8 cellular contexts compared by ENCODE assay signal in the genomic region with DNA sequence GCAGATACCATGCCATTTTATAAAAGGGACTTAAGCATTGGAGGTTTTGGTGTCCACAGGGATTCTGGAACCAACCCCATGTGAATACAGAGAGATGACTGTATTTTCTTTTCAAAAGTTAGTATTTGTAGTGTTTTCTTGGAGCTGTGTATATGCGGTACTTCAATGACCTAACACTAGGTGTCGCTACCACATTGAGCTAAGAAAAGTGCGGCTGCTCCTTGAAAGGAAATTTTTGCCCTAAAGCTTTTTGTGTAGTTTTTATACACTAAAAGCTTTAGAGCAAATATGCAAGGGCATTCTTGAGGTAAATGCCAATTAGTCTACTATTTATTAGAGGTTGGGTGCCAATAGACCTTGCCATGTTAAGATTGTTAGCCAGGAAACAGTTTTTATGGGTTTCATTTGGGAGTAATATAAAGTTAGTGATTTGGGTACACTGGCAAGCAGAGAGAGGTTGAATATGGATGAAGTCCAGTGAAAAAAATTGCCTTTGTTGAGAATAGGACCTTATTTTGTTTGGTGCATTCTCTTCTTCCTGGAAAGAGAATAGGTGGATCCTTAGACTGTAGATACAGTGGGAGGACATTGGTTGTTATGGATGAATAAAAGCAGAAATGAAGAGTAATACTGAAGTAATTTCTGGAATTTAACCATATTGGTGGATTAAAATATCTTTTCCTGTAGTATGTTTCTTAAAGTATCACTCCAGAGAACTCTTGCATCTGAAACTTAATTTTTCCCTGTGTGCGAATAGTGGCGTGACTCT. TPM values are rescaled to one million over a fixed set of nuclear protein-coding genes. Genes with fewer than 3 reads are reported as not detected.
DNase-seq lines count a peak whose midpoint lies in the region; ATAC-seq and TF ChIP-seq lines count a peak whose summit lies in the region.

No MANE protein-coding gene starts in this region.

- no peaks in the 10 kb centered on the region for H3K27me3 Mint-ChIP-seq in activated T-cell treated with anti-CD3 and anti-CD28 coated beads, Interleukin-2, amount 50 U/mL, for 24 hours
- peaks cover 3% of the 10 kb centered on the region for H3K27me3 Mint-ChIP-seq in brain

- 32 to 42% (median 41%) methylated on average over 5 of the region's 5 CpGs for WGBS in spleen, 5 donors

- TF ChIP-seq POLR2A in spleen (IDR thresholded peaks at IDR 0.05): no peak

- no peaks in the 10 kb centered on the region for H3K9me3 ChIP-seq in spleen

- intact Hi-C loops in spleen (cut with DNase I; ENCODE audit: low total_unique reads): loop anchor here (10.0 kb wide), 1 partner anchor 694 kb away; no protein-coding TSS in a partner anchor

- H3K4me1 ChIP-seq in spleen: peaks cover 0 to 12% (median 2%) of the 10 kb centered on the region in 6 donors

- DNase-seq in activated T-cell treated with anti-CD3 and anti-CD28 coated beads for 24 hours (ENCODE audit: low read depth) (peak; percentile 34), M059J (ENCODE audit: low read depth) (peak; percentile 60), RPMI8226 (peak; percentile 64), inferior parietal cortex (ENCODE audit: extremely low spot score) (peak; percentile 87), spleen (no peak)
- DNase-seq in activated T-cell treated with anti-CD3 and anti-CD28 coated beads, Interleukin-2, amount 50 U/mL, for 24 hours: no peak

- no peak for ATAC-seq in HG02678 (IDR thresholded peaks at IDR 0.05; ENCODE audit: unreplicated experiment)

- H3K4me1 Mint-ChIP-seq in activated T-cell treated with anti-CD3 and anti-CD28 coated beads, Interleukin-2, amount 50 U/mL, for 24 hours (ENCODE audit: low read depth): peaks cover 3% of the 10 kb centered on the region
- peaks cover 6% of the 10 kb centered on the region for H3K4me1 Mint-ChIP-seq in brain

- TF ChIP-seq CTCF in brain (conservative IDR thresholded peaks at IDR 0.05) (peak; percentile 80 to 88), spleen (IDR thresholded peaks at IDR 0.05 in 8 of 11, conservative IDR thresholded peaks at IDR 0.05 in 3 of 11) (peak; percentile 28 to 84 (median 72))

- no peaks in the 10 kb centered on the region for H3K36me3 Mint-ChIP-seq in activated T-cell treated with anti-CD3 and anti-CD28 coated beads, Interleukin-2, amount 50 U/mL, for 24 hours (ENCODE audit: low read depth)
- H3K36me3 Mint-ChIP-seq in brain: peaks cover 15% of the 10 kb centered on the region

- no peak overlapping the region for H3K4me3 Mint-ChIP-seq in activated T-cell treated with anti-CD3 and anti-CD28 coated beads, Interleukin-2, amount 50 U/mL, for 24 hours
- H3K4me3 Mint-ChIP-seq in brain: peak overlapping the region in 1 of 5 experiments; percentile 36

- no peaks in the 10 kb centered on the region for H3K9me3 Mint-ChIP-seq in activated T-cell treated with anti-CD3 and anti-CD28 coated beads, Interleukin-2, amount 50 U/mL, for 24 hours
- no peaks in the 10 kb centered on the region for H3K9me3 Mint-ChIP-seq in brain

- H3K27ac Mint-ChIP-seq in activated T-cell treated with anti-CD3 and anti-CD28 coated beads, Interleukin-2, amount 50 U/mL, for 24 hours: no peak overlapping the region
- peak overlapping the region in 2 of 5 experiments; percentile 3 to 49 for H3K27ac Mint-ChIP-seq in brain

- no peaks in the 10 kb centered on the region for H3K27me3 ChIP-seq in spleen (replicated peaks in 1 of 7)

- no peaks in the 10 kb centered on the region for H3K36me3 ChIP-seq in spleen

- H3K4me3 ChIP-seq in spleen: no peak overlapping the region

- H3K27ac ChIP-seq in spleen: no peak overlapping the region

RNA-seq across cellular contexts. Expression of a gene that starts 43.3 kb away (rescaled TPM):
- total RNA-seq in M059J (2014; rRNA removed; shearing (Covaris generic)): 5.2 and 9.3 TPM in 2 replicates
- polyA plus RNA-seq in brain (ENCODE audit: insufficient read depth, low read depth, low replicate concordance) (56.2 TPM), spleen (1 to 10 TPM; 3.7 to 5.0 (median 3.8) TPM)
- 10 to 100 TPM; 26.5 to 56.0 (median 47.7) TPM for total RNA-seq in spleen

Comparison
In these comparisons a context has a peak if more than half of its experiments do, and no peak if none do; other contexts are left out.
1. DNase-seq: peak in activated T-cell treated with anti-CD3 and anti-CD28 coated beads for 24 hours (single experiment), M059J (single experiment), RPMI8226 (single experiment) and inferior parietal cortex (single experiment); none in activated T-cell treated with anti-CD3 and anti-CD28 coated beads, Interleukin-2, amount 50 U/mL, for 24 hours (single experiment) and spleen (single experiment).